1 cellular context compared by ENCODE assay signal in the genomic region with DNA sequence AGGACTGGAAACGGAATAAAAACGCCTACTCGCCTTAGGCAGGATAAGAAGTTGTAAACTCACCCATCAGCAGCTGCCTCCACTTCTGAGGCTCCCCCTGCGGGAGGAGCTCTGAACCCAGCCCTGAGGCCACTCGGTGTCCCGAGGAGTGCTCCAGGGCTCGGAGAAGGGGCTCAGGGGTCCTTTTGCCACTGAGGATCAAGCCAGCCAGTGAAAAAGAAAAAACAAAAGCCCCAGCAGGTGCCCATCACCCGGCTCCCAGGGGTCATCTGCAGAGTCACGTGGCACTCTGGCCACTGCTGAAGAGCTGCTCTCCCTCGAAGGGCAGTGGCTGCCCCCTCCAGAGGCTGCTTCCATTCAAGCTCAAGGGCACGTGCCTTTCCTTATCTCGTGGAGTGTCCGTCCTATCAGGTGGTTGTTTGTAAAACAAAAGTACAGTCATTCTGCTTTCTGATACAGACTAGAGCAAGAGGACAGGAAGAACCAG.
TF ChIP-seq lines count a peak whose summit lies in the region.

No MANE protein-coding gene starts in this region.

TF ChIP-seq in GM23338, 12 proteins besides CTCF, POLR2A, EP300 and RAD21 (continued from another document):
- TF ChIP-seq ZNF462 (CRISPR knock-in tag; IDR thresholded peaks at IDR 0.05) (no peak), NANOG (IDR thresholded peaks at IDR 0.05; ENCODE audit: borderline replicate concordance) (no peak), ETS1 (IDR thresholded peaks at IDR 0.05) (no peak), EZH2 (IDR thresholded peaks at IDR 0.05; ENCODE audit: low read depth, unreplicated experiment) (no peak)
- TF ChIP-seq, protein P1, sequence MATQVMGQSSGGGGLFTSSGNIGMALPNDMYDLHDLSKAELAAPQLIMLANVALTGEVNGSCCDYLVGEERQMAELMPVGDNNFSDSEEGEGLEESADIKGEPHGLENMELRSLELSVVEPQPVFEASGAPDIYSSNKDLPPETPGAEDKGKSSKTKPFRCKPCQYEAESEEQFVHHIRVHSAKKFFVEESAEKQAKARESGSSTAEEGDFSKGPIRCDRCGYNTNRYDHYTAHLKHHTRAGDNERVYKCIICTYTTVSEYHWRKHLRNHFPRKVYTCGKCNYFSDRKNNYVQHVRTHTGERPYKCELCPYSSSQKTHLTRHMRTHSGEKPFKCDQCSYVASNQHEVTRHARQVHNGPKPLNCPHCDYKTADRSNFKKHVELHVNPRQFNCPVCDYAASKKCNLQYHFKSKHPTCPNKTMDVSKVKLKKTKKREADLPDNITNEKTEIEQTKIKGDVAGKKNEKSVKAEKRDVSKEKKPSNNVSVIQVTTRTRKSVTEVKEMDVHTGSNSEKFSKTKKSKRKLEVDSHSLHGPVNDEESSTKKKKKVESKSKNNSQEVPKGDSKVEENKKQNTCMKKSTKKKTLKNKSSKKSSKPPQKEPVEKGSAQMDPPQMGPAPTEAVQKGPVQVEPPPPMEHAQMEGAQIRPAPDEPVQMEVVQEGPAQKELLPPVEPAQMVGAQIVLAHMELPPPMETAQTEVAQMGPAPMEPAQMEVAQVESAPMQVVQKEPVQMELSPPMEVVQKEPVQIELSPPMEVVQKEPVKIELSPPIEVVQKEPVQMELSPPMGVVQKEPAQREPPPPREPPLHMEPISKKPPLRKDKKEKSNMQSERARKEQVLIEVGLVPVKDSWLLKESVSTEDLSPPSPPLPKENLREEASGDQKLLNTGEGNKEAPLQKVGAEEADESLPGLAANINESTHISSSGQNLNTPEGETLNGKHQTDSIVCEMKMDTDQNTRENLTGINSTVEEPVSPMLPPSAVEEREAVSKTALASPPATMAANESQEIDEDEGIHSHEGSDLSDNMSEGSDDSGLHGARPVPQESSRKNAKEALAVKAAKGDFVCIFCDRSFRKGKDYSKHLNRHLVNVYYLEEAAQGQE (IDR thresholded peaks at IDR 0.05; ENCODE audit: unreplicated experiment), result no peak
